22 cellular contexts compared by ENCODE assay signal in genomic region chr2:10071176-10071575, GRCh38. TPM values are rescaled to one million over a fixed set of nuclear protein-coding genes. Genes with fewer than 3 reads are reported as not detected.
"Had no signal": no experiment of that assay in that cellular context is flagged by ENCODE, and none has a peak within 500 bp of the region (broad histone marks: within the 10 kb centered on the region; RNA-seq: fewer than 3 reads in every experiment).

No MANE protein-coding gene starts in this region.

- DNase-seq: dermis blood vessel endothelial cell; dorsolateral prefrontal cortex; effector CD4-positive, alpha-beta T cell; effector memory CD4-positive, alpha-beta T cell; foreskin keratinocyte; heart right ventricle; hypothalamus; immature natural killer cell; islet precursor cell; left cardiac atrium; left lung; left ventricle myocardium superior; lower lobe of right lung; mesendoderm; midbrain had no signal

- FAIRE-seq: colon, endothelial cell of umbilical vein, frontal cortex had no signal

- H3K4me3 ChIP-seq: coronary artery, dorsolateral prefrontal cortex, esophagus muscularis mucosa, gastroesophageal sphincter, heart right ventricle, left lung, lower lobe of right lung had no signal

- H3K9me3 ChIP-seq: esophagus muscularis mucosa, gastroesophageal sphincter, left lung, lower lobe of right lung had no signal

- H3K4me1 ChIP-seq: foreskin keratinocyte, left lung, lower lobe of right lung had no signal

- H3K36me3 ChIP-seq: esophagus muscularis mucosa, gastroesophageal sphincter, heart right ventricle, left lung, lower lobe of right lung had no signal

- H3K27ac ChIP-seq: coronary artery, dorsolateral prefrontal cortex, esophagus muscularis mucosa, foreskin keratinocyte, gastroesophageal sphincter, heart right ventricle, left lung, lower lobe of right lung had no signal

- H3K27me3 ChIP-seq: esophagus muscularis mucosa, gastroesophageal sphincter had no signal

RNA-seq across cellular contexts. Expression of gene CYS1, which starts 9.0 kb away (rescaled TPM):
- total RNA-seq: endothelial cell of umbilical vein, lung microvascular endothelial cell had no signal
- polyA plus RNA-seq: endothelial cell of umbilical vein, immature natural killer cell had no signal
